ENCODE assay signal across 16 cellular contexts in the genomic region with DNA sequence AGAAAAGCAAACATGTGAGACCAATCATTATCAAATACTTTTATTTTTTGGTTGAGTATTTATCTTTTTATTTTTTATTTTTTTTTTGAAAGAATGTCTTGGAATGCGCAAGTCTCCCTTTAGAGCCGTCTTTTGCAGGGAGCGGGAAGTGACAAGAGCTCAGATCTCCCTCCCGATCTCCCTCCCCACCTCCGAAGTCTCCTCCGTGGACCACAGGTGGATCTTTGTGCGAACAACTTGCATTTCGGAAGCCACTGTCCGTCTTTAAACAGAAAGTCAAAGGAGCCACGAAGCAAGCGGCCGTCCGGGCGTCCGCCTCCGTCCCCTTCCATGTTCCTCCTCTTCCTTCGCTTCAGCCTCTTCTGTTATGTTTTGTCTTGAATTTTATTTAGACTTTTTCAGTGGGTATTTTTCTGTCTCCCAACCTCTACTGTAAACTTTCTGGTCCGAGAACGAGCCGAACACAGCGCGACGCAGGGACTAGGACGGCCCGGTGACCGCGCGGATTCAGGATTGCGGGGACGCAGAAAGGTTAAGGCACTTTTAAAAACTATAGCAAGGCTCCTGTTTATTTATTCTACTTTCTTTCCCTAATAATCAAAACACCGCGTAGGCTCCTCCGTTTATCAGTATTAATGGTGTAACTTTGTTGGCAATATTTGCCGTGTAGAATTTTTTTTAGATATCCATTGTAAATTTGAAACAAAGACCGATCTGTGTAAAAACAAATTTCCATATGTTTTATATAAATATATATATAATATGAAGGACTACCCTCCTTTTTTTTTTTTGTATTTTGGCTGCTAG. TPM values are rescaled to one million over a fixed set of nuclear protein-coding genes. Genes with fewer than 3 reads are reported as not detected.
DNase-seq lines count a peak whose midpoint lies in the region; ATAC-seq and TF ChIP-seq lines count a peak whose summit lies in the region.
"Had no signal": no experiment of that assay in that cellular context is flagged by ENCODE, and none has a peak within 500 bp of the region (broad histone marks: within the 10 kb centered on the region; RNA-seq: fewer than 3 reads in every experiment).

No MANE protein-coding gene starts in this region.

- intact Hi-C loops in HCT116 (cut with micrococcal nuclease) = no loop called here
- intact Hi-C loops in prostate gland (cut with DNase I) = loop anchor here (2.0 kb wide), 1 partner anchor 315 kb away; no protein-coding TSS in a partner anchor

- TF ChIP-seq CTCF in HCT116 (IDR thresholded peaks at IDR 0.05 in 2 of 3, conservative IDR thresholded peaks at IDR 0.05 in 1 of 3; ENCODE audit: borderline replicate concordance in 1 of 3, insufficient read depth in 1 of 3, low read depth in 2 of 3, low read length in 2 of 3) (no peak), prostate gland (IDR thresholded peaks at IDR 0.05) (no peak)

- no peak overlapping the region for H3K4me2 ChIP-seq in HCT116 (ENCODE audit: low read length)

- peaks cover 14% of the 10 kb centered on the region for H3K4me1 Mint-ChIP-seq in activated naive CD8-positive, alpha-beta T cell treated with anti-CD3 and anti-CD28 coated beads, Interleukin-2, amount 50 U/mL, for 24 hours
- H3K4me1 Mint-ChIP-seq in immature natural killer cell = peaks cover 8 to 13% of the 10 kb centered on the region in 2 donors

- no peaks in the 10 kb centered on the region for H4K20me1 ChIP-seq in HCT116 (ENCODE audit: insufficient read depth)

- no peaks in the 10 kb centered on the region for H3K9me3 Mint-ChIP-seq in activated naive CD8-positive, alpha-beta T cell treated with anti-CD3 and anti-CD28 coated beads, Interleukin-2, amount 50 U/mL, for 24 hours
- H3K9me3 Mint-ChIP-seq in immature natural killer cell = no peaks in the 10 kb centered on the region
- H3K9me3 Mint-ChIP-seq: stimulated activated memory B cell treated with anti-CD40 and anti-IgM and Interleukin-4, amounts not matched to agents 10 μg/mL and 1 μg/mL and 100 μg/mL, for 72 hours had no signal

- H3K9me2 ChIP-seq in HCT116 (ENCODE audit: insufficient read depth) = no peaks in the 10 kb centered on the region

- DNase-seq in HCT116 (ENCODE audit: low read depth, low spot score) (no peak), immature natural killer cell (no peak), prostate gland (ENCODE audit: low spot score) (no peak), hypothalamus (lab: John Stamatoyannopoulos, UW) (no peak), cerebellum (ENCODE audit: low spot score) (no peak)
- DNase-seq in activated naive CD8-positive, alpha-beta T cell treated with anti-CD3 and anti-CD28 coated beads, Interleukin-2, amount 50 U/mL, for 24 hours = no peak
- DNase-seq: activated CD4-positive, CD25-positive, alpha-beta regulatory T cell treated with anti-CD3 and anti-CD28 coated beads, Interleukin-2, amount 50 U/mL, for 72 hours; NCI-H2171 treated with DMSO at 0.1 percent for 48 hours; stimulated activated CD4-positive, alpha-beta T cell treated with anti-CD3 and anti-CD28 coated beads, Interleukin-2, amount 100 ng/mL, for 48 hours had no signal

- H3K9me3 ChIP-seq in HCT116 (ENCODE audit: control insufficient read depth in 1 of 2, insufficient read depth in 1 of 2, low read depth in 1 of 2, low read length in 2 of 2) (no peaks in the 10 kb centered on the region), prostate gland (no peaks in the 10 kb centered on the region)
- H3K9me3 ChIP-seq: HAP-1, heart left ventricle had no signal

- RAD21 ChIA-PET in HCT116 (lab: Charles Lee; ENCODE audit: low non-redundant PET in 1 of 2, low total read pairs in 2 of 2, uncharacterized antibody in 2 of 2, unreplicated experiment in 2 of 2) = no interaction called here

- H2AFZ ChIP-seq in HCT116 (ENCODE audit: low read depth, low read length, poor library complexity, severe bottlenecking) = no peak overlapping the region

- H3K27ac Mint-ChIP-seq in activated naive CD8-positive, alpha-beta T cell treated with anti-CD3 and anti-CD28 coated beads, Interleukin-2, amount 50 U/mL, for 24 hours = peak overlapping the region; percentile 50
- no peak overlapping the region for H3K27ac Mint-ChIP-seq in immature natural killer cell
- H3K27ac Mint-ChIP-seq: progenitor cell of endocrine pancreas; stimulated activated memory B cell treated with anti-CD40 and anti-IgM and Interleukin-4, amounts not matched to agents 10 μg/mL and 1 μg/mL and 100 μg/mL, for 72 hours had no signal

- no peaks in the 10 kb centered on the region for H3K36me3 ChIP-seq in HCT116 (ENCODE audit: control insufficient read depth in 1 of 2, insufficient read depth in 2 of 2, low read length in 2 of 2)
- no peaks in the 10 kb centered on the region for H3K36me3 ChIP-seq in prostate gland
- H3K36me3 ChIP-seq: HAP-1, heart left ventricle had no signal

- H3K27me3 Mint-ChIP-seq in activated naive CD8-positive, alpha-beta T cell treated with anti-CD3 and anti-CD28 coated beads, Interleukin-2, amount 50 U/mL, for 24 hours = peaks cover 63% of the 10 kb centered on the region
- peaks cover 16 to 31% (median 24%) of the 10 kb centered on the region in 3 donors for H3K27me3 Mint-ChIP-seq in immature natural killer cell (ENCODE audit: low read depth in 3 of 3)

- H3K4me3 ChIP-seq in HCT116 (replicated peaks in 1 of 2; ENCODE audit: low read depth in 1 of 2, low read length in 2 of 2) (no peak overlapping the region), prostate gland (peak overlapping the region; percentile 45 to 48)
- H3K4me3 ChIP-seq: heart left ventricle had no signal

- no peak overlapping the region for H3K9ac ChIP-seq in HCT116 (ENCODE audit: low read length)

- H3K4me3 Mint-ChIP-seq in activated naive CD8-positive, alpha-beta T cell treated with anti-CD3 and anti-CD28 coated beads, Interleukin-2, amount 50 U/mL, for 24 hours = no peak overlapping the region
- H3K4me3 Mint-ChIP-seq in immature natural killer cell = peak overlapping the region in 3 of 5 donors; percentile 11 to 30 (median 18)
- H3K4me3 Mint-ChIP-seq: stimulated activated memory B cell treated with anti-CD40 and anti-IgM and Interleukin-4, amounts not matched to agents 10 μg/mL and 1 μg/mL and 100 μg/mL, for 72 hours had no signal

- peaks cover 5 to 17% of the 10 kb centered on the region in 2 experiments for H3K4me1 ChIP-seq in HCT116 (ENCODE audit: control insufficient read depth in 1 of 2, insufficient read depth in 2 of 2, low read length in 2 of 2)
- peaks cover 3% of the 10 kb centered on the region for H3K4me1 ChIP-seq in prostate gland (replicated peaks)

- H3K36me3 Mint-ChIP-seq in activated naive CD8-positive, alpha-beta T cell treated with anti-CD3 and anti-CD28 coated beads, Interleukin-2, amount 50 U/mL, for 24 hours (ENCODE audit: low read depth) = no peaks in the 10 kb centered on the region
- H3K36me3 Mint-ChIP-seq in immature natural killer cell = peaks cover 0 to 7% (median 0%) of the 10 kb centered on the region in 3 donors
- H3K36me3 Mint-ChIP-seq: stimulated activated memory B cell treated with anti-CD40 and anti-IgM and Interleukin-4, amounts not matched to agents 10 μg/mL and 1 μg/mL and 100 μg/mL, for 72 hours had no signal

- TF ChIP-seq RAD21 in HCT116 (IDR thresholded peaks at IDR 0.05; ENCODE audit: low read depth) = no peak

- ATAC-seq in HCT116 (no peak), HG02938 (IDR thresholded peaks at IDR 0.05; ENCODE audit: unreplicated experiment) (no peak), GM18511 (IDR thresholded peaks at IDR 0.05; ENCODE audit: unreplicated experiment) (no peak)
- ATAC-seq in activated naive CD8-positive, alpha-beta T cell treated with anti-CD3 and anti-CD28 coated beads, Interleukin-2, amount 50 U/mL, for 24 hours = no peak
- ATAC-seq: heart left ventricle; stimulated activated memory B cell treated with anti-CD40 and anti-IgM and Interleukin-4, amounts not matched to agents 10 μg/mL and 1 μg/mL and 100 μg/mL, for 72 hours had no signal

- BruUV-seq in HCT116 (replicated peaks; lab: Mats Ljungman, UMichigan) = TSS peak; percentile 38

- CTCF ChIA-PET in HCT116 (lab: Charles Lee) = no interaction called here

- WGBS in prostate gland = 23% methylated on average over 35 of the region's 35 CpGs

- no peak overlapping the region for H3K27ac ChIP-seq in HCT116 (ENCODE audit: low read depth, low read length)
- H3K27ac ChIP-seq in prostate gland = peak overlapping the region; percentile 86 to 87
- H3K27ac ChIP-seq: C4-2B had no signal

- POLR2A ChIA-PET in HCT116 (lab: Charles Lee) = no interaction called here

- no peaks in the 10 kb centered on the region for H3K27me3 ChIP-seq in HCT116 (ENCODE audit: insufficient read depth, low read length)
- H3K27me3 ChIP-seq in prostate gland (replicated peaks; ENCODE audit: insufficient read depth) = peaks cover 56% of the 10 kb centered on the region

- TF ChIP-seq POLR2A in HCT116 (IDR thresholded peaks at IDR 0.05; ENCODE audit: borderline replicate concordance, extremely low read depth, insufficient read depth, insufficient read length) (no peak), prostate gland (IDR thresholded peaks at IDR 0.05) (no peak)

- H3K79me2 ChIP-seq in HCT116 (ENCODE audit: insufficient read depth, low read length) = no peaks in the 10 kb centered on the region

TF ChIP-seq in HCT116, 20 proteins besides CTCF, POLR2A, EP300 and RAD21 (continues in another document):
- TF ChIP-seq ATF3 (IDR thresholded peaks at IDR 0.05) = no peak
- TF ChIP-seq SRF (IDR thresholded peaks at IDR 0.05; ENCODE audit: low read depth) = no peak
- no peak for TF ChIP-seq TCF7L2 (IDR thresholded peaks at IDR 0.05; ENCODE audit: borderline replicate concordance, extremely low read depth, insufficient read depth, insufficient read length)

RNA-seq across cellular contexts. Expression of gene FOXF1, which starts 3.3 kb away (rescaled TPM):
- total RNA-seq in HCT116 (2021; ENCODE audit: unreplicated experiment) (2.4 TPM), prostate gland (1 to 10 TPM; 5.3 to 6.9 TPM), cerebellum (1.2 TPM)
- polyA plus RNA-seq in HCT116 (2012) = 0.65 and 0.66 TPM in 2 replicates
- polyA plus RNA-seq in immature natural killer cell = not detected
- total RNA-seq: progenitor cell of endocrine pancreas had no signal

RNA-seq across cellular contexts. Expression of gene MTHFSD, which starts 41.4 kb away (rescaled TPM):
- total RNA-seq in HCT116 (2021; ENCODE audit: unreplicated experiment) (33.1 TPM), prostate gland (10 to 100 TPM; 23.7 to 43.8 TPM), cerebellum (26.4 TPM)
- polyA plus RNA-seq in HCT116 (2012) = 16.7 and 17.6 TPM in 2 replicates
- polyA plus RNA-seq in immature natural killer cell = 10 to 100 TPM in 2 of 3 donors, 1 to 10 TPM in 1; 7.9 to 15.5 (median 12.3) TPM

RNA-seq across cellular contexts. Expression of gene FOXC2, which starts 53.0 kb away (rescaled TPM):
- total RNA-seq in HCT116 (2021; ENCODE audit: unreplicated experiment) = 0.22 TPM
- polyA plus RNA-seq in HCT116 (2012) = 0.04 and 0.10 TPM in 2 replicates
- polyA plus RNA-seq in immature natural killer cell = not detected
- 1 to 10 TPM in 1 of 2 donors, under 1 TPM in 1; 0.41 to 6.5 TPM for total RNA-seq in prostate gland
- total RNA-seq in cerebellum = 0.45 TPM
- total RNA-seq: progenitor cell of endocrine pancreas had no signal

Comparison
In these comparisons a context has a peak if more than half of its experiments do, and no peak if none do; other contexts are left out.
1. H3K4me3 ChIP-seq: peak in prostate gland (2 of 2); none in HCT116 (0 of 2).